11 cellular contexts compared by ENCODE assay signal in the genomic region with DNA sequence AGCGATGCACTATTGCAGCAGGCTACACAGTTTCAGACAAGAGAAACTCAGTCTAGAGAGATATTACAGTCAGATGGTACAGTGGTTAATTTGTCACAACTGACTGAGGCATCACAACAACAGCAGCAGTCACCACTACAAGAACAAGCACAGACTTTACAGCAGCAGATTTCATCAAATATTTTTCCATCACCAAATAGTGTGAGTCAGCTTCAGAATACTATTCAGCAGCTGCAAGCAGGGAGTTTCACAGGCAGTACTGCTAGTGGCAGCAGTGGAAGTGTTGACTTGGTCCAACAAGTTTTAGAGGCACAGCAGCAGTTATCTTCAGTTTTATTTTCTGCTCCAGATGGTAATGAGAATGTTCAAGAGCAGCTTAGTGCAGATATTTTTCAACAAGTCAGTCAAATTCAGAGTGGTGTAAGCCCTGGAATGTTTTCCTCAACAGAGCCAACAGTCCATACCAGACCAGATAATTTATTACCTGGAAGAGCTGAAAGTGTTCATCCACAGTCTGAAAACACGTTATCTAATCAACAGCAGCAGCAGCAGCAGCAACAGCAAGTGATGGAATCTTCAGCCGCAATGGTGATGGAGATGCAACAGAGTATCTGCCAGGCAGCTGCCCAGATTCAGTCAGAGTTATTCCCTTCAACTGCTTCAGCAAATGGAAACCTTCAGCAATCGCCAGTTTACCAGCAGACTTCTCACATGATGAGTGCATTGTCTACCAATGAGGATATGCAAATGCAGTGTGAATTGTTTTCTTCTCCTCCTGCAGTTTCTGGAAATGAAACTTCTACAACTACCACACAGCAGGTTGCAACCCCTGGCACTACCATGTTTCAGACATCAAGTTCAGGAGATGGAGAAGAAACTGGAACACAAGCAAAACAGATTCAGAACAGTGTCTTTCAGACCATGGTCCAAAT. TPM values are rescaled to one million over a fixed set of nuclear protein-coding genes. Genes with fewer than 3 reads are reported as not detected.
DNase-seq lines count a peak whose midpoint lies in the region; ATAC-seq and TF ChIP-seq lines count a peak whose summit lies in the region.
"Had no signal": no experiment of that assay in that cellular context is flagged by ENCODE, and none has a peak within 500 bp of the region (broad histone marks: within the 10 kb centered on the region; RNA-seq: fewer than 3 reads in every experiment).

No MANE protein-coding gene starts in this region.

- peaks cover 35% of the 10 kb centered on the region for H3K36me3 Mint-ChIP-seq in natural killer cell
- peaks cover 36% of the 10 kb centered on the region for H3K36me3 Mint-ChIP-seq in natural killer cell treated with Interleukin-12 subunit alpha and Interleukin-12 subunit beta and Interleukin-15 and Interleukin-18, amount 100 ng/mL, for 72 hours
- peaks cover 39% of the 10 kb centered on the region for H3K36me3 Mint-ChIP-seq in activated CD4-positive, alpha-beta memory T cell treated with anti-CD3 and anti-CD28 coated beads, Interleukin-2, amount 10 ng/mL, durations not matched to agents 7 days and 5 days (ENCODE audit: low read depth)
- H3K36me3 Mint-ChIP-seq in immature natural killer cell = peaks cover 25 to 35% (median 35%) of the 10 kb centered on the region in 3 donors

- CTCF ChIA-PET in activated CD4-positive, alpha-beta memory T cell treated with anti-CD3 and anti-CD28 coated beads, Interleukin-2, amount 10 ng/mL, durations not matched to agents 7 days and 5 days (lab: Charles Lee) = no interaction called here

- H3K4me3 Mint-ChIP-seq in natural killer cell (no peak overlapping the region), immature natural killer cell (no peak overlapping the region)
- no peak overlapping the region for H3K4me3 Mint-ChIP-seq in natural killer cell treated with Interleukin-12 subunit alpha and Interleukin-12 subunit beta and Interleukin-15 and Interleukin-18, amount 100 ng/mL, for 72 hours
- H3K4me3 Mint-ChIP-seq in activated CD4-positive, alpha-beta memory T cell treated with anti-CD3 and anti-CD28 coated beads, Interleukin-2, amount 10 ng/mL, durations not matched to agents 7 days and 5 days = no peak overlapping the region
- H3K4me3 Mint-ChIP-seq: effector memory CD8-positive, alpha-beta T cell had no signal

- TF ChIP-seq EP300 in upper lobe of left lung (IDR thresholded peaks at IDR 0.05) = no peak

- no peaks in the 10 kb centered on the region for H3K27me3 ChIP-seq in upper lobe of left lung

- intact Hi-C loops in natural killer cell (cut with micrococcal nuclease) (no loop called here), lower leg skin (cut with DNase I; ENCODE audit: low total_unique reads) (no loop called here)

- H3K27ac Mint-ChIP-seq in natural killer cell (peak overlapping the region; percentile 25 to 30), immature natural killer cell (peak overlapping the region in 5 of 6 donors; percentile 5 to 27 (median 7))
- H3K27ac Mint-ChIP-seq in natural killer cell treated with Interleukin-12 subunit alpha and Interleukin-12 subunit beta and Interleukin-15 and Interleukin-18, amount 100 ng/mL, for 72 hours = peak overlapping the region in 1 of 2 donors; percentile 52
- peak overlapping the region; percentile 3 for H3K27ac Mint-ChIP-seq in activated CD4-positive, alpha-beta memory T cell treated with anti-CD3 and anti-CD28 coated beads, Interleukin-2, amount 10 ng/mL, durations not matched to agents 7 days and 5 days

- 90% methylated on average over 4 of the region's 4 CpGs for WGBS in upper lobe of left lung, 2 donors
- WGBS in lower leg skin, 2 donors = 72 to 77% methylated on average over 4 of the region's 4 CpGs

- TF ChIP-seq CTCF in natural killer cell (IDR thresholded peaks at IDR 0.05) = no peak
- TF ChIP-seq CTCF in upper lobe of left lung (IDR thresholded peaks at IDR 0.05) = no peak
- TF ChIP-seq CTCF in lower leg skin (IDR thresholded peaks at IDR 0.05) = no peak

- no peak overlapping the region for H3K27ac ChIP-seq in upper lobe of left lung

- no peaks in the 10 kb centered on the region for H3K4me1 ChIP-seq in upper lobe of left lung

- H3K4me1 Mint-ChIP-seq in natural killer cell (no peaks in the 10 kb centered on the region), immature natural killer cell (no peaks in the 10 kb centered on the region)
- peaks cover 0 to 18% of the 10 kb centered on the region in 2 donors for H3K4me1 Mint-ChIP-seq in natural killer cell treated with Interleukin-12 subunit alpha and Interleukin-12 subunit beta and Interleukin-15 and Interleukin-18, amount 100 ng/mL, for 72 hours (ENCODE audit: low read depth in 2 of 2)
- H3K4me1 Mint-ChIP-seq in activated CD4-positive, alpha-beta memory T cell treated with anti-CD3 and anti-CD28 coated beads, Interleukin-2, amount 10 ng/mL, durations not matched to agents 7 days and 5 days = peaks cover 7% of the 10 kb centered on the region

- POLR2A ChIA-PET in activated CD4-positive, alpha-beta memory T cell treated with anti-CD3 and anti-CD28 coated beads, Interleukin-2, amount 10 ng/mL, durations not matched to agents 7 days and 5 days (lab: Charles Lee) = no interaction called here

- H3K9me3 Mint-ChIP-seq in natural killer cell (no peaks in the 10 kb centered on the region), immature natural killer cell (no peaks in the 10 kb centered on the region)
- no peaks in the 10 kb centered on the region for H3K9me3 Mint-ChIP-seq in natural killer cell treated with Interleukin-12 subunit alpha and Interleukin-12 subunit beta and Interleukin-15 and Interleukin-18, amount 100 ng/mL, for 72 hours
- H3K9me3 Mint-ChIP-seq in activated CD4-positive, alpha-beta memory T cell treated with anti-CD3 and anti-CD28 coated beads, Interleukin-2, amount 10 ng/mL, durations not matched to agents 7 days and 5 days = no peaks in the 10 kb centered on the region
- H3K9me3 Mint-ChIP-seq: effector memory CD8-positive, alpha-beta T cell had no signal

- TF ChIP-seq POLR2A in upper lobe of left lung (IDR thresholded peaks at IDR 0.05) (no peak), lower leg skin (IDR thresholded peaks at IDR 0.05) (no peak)

- H3K36me3 ChIP-seq in upper lobe of left lung = peaks cover 35 to 81% (median 44%) of the 10 kb centered on the region in 4 donors

- no peaks in the 10 kb centered on the region for H3K9me3 ChIP-seq in upper lobe of left lung

- no peaks in the 10 kb centered on the region for H3K27me3 Mint-ChIP-seq in natural killer cell (ENCODE audit: low read depth in 2 of 2)
- H3K27me3 Mint-ChIP-seq in natural killer cell treated with Interleukin-12 subunit alpha and Interleukin-12 subunit beta and Interleukin-15 and Interleukin-18, amount 100 ng/mL, for 72 hours = no peaks in the 10 kb centered on the region
- no peaks in the 10 kb centered on the region for H3K27me3 Mint-ChIP-seq in activated CD4-positive, alpha-beta memory T cell treated with anti-CD3 and anti-CD28 coated beads, Interleukin-2, amount 10 ng/mL, durations not matched to agents 7 days and 5 days
- H3K27me3 Mint-ChIP-seq in immature natural killer cell (ENCODE audit: low read depth in 3 of 3) = peaks cover 0 to 2% (median 0%) of the 10 kb centered on the region in 3 donors
- H3K27me3 Mint-ChIP-seq: effector memory CD8-positive, alpha-beta T cell had no signal

- DNase-seq in natural killer cell (no peak), immature natural killer cell (no peak), upper lobe of left lung (no peak), lower leg skin (ENCODE audit: low spot score in 2 of 2) (no peak), NCI-H1048 (lab: John Stamatoyannopoulos, UW) (no peak), HPDE6-E6E7 (ENCODE audit: extremely low spot score) (no peak)
- no peak for DNase-seq in natural killer cell treated with Interleukin-12 subunit alpha and Interleukin-12 subunit beta and Interleukin-15 and Interleukin-18, amount 100 ng/mL, for 72 hours (ENCODE audit: low spot score)
- no peak for DNase-seq in activated CD4-positive, alpha-beta memory T cell treated with anti-CD3 and anti-CD28 coated beads, Interleukin-2, amount 10 ng/mL, durations not matched to agents 7 days and 5 days
- DNase-seq: activated gamma-delta T cell; COR-L47; effector memory CD8-positive, alpha-beta T cell had no signal

- ATAC-seq in natural killer cell (no peak), upper lobe of left lung (ENCODE audit: low FRiP score in 2 of 2) (no peak)
- ATAC-seq in natural killer cell treated with Interleukin-12 subunit alpha and Interleukin-12 subunit beta and Interleukin-15 and Interleukin-18, amount 100 ng/mL, for 72 hours = no peak
- ATAC-seq: effector memory CD8-positive, alpha-beta T cell had no signal

- no peak overlapping the region for H3K4me3 ChIP-seq in upper lobe of left lung
- H3K4me3 ChIP-seq in lower leg skin (ENCODE audit: low read depth, poor library complexity, severe bottlenecking) = no peak overlapping the region

RNA-seq across cellular contexts. Expression of gene NQO1, which starts 34.1 kb away (rescaled TPM):
- total RNA-seq in natural killer cell (1 to 10 TPM; 4.0 to 4.8 (median 4.5) TPM), upper lobe of left lung (10 to 100 TPM; 13.6 to 73.0 (median 48.6) TPM), lower leg skin (10 to 100 TPM in 3 of 4 donors, 1 to 10 TPM in 1; 8.8 to 27.3 (median 14.8) TPM)
- total RNA-seq in natural killer cell treated with Interleukin-12 subunit alpha and Interleukin-12 subunit beta and Interleukin-15 and Interleukin-18, amount 100 ng/mL, for 72 hours = 10 to 100 TPM; 15.6 to 29.2 TPM
- total RNA-seq in activated CD4-positive, alpha-beta memory T cell treated with anti-CD3 and anti-CD28 coated beads, Interleukin-2, amount 10 ng/mL, durations not matched to agents 7 days and 5 days = 10 to 100 TPM; 31.2 to 35.6 TPM
- 10 to 100 TPM; 12.8 to 14.6 (median 13.3) TPM for polyA plus RNA-seq in immature natural killer cell
